ENCODE assay signal across 1 cellular context in genomic region chr5:31378136-31378535, GRCh38.
A peak's percentile ranks its signal among the peaks of the same experiment; 100 is the strongest.
TF ChIP-seq lines count a peak whose summit lies in the region.

No MANE protein-coding gene starts in this region.

TF ChIP-seq in K562, 482 proteins besides CTCF, POLR2A, EP300 and RAD21 (continued from another document):
- no peak for TF ChIP-seq UBTF (IDR thresholded peaks at IDR 0.05; ENCODE audit: borderline replicate concordance in 1 of 2, low read depth in 2 of 2, low read length in 2 of 2)
- TF ChIP-seq BCOR (IDR thresholded peaks at IDR 0.05), result peak; percentile 60
- no peak for TF ChIP-seq KAT2B (IDR thresholded peaks at IDR 0.05; ENCODE audit: low read depth, low read length)
- peak; percentile 77 for TF ChIP-seq ZFP36 (IDR thresholded peaks at IDR 0.05; ENCODE audit: low read depth, low read length, partially characterized antibody)
